ENCODE assay signal across 1 cellular context in genomic region chr4:7254736-7255487, GRCh38.
TF ChIP-seq lines count a peak whose summit lies in the region.

No MANE protein-coding gene starts in this region.

TF ChIP-seq in HepG2, 621 proteins besides CTCF, POLR2A, EP300 and RAD21 (continued from another document):
- TF ChIP-seq ATF3 (CRISPR knock-in tag; IDR thresholded peaks at IDR 0.05) (no peak), EHMT2 (IDR thresholded peaks at IDR 0.05; ENCODE audit: borderline replicate concordance, low read depth, low read length) (no peak), PHF5A (CRISPR knock-in tag; IDR thresholded peaks at IDR 0.05; ENCODE audit: low read depth, unreplicated experiment) (no peak), TRAFD1 (CRISPR knock-in tag; IDR thresholded peaks at IDR 0.05; ENCODE audit: borderline replicate concordance) (no peak), RAD51 (IDR thresholded peaks at IDR 0.05; ENCODE audit: borderline replicate concordance) (no peak), MTA1 (CRISPR knock-in tag; IDR thresholded peaks at IDR 0.05; ENCODE audit: borderline replicate concordance) (no peak), ZNF251 (CRISPR knock-in tag; IDR thresholded peaks at IDR 0.05) (no peak), ZNF549 (CRISPR knock-in tag; IDR thresholded peaks at IDR 0.05) (no peak), ZEB1 (IDR thresholded peaks at IDR 0.05; ENCODE audit: insufficient replicate concordance, low read depth) (no peak), ATF1 (CRISPR knock-in tag; IDR thresholded peaks at IDR 0.05) (no peak), ZNF660 (CRISPR knock-in tag; IDR thresholded peaks at IDR 0.05; ENCODE audit: borderline replicate concordance, low read depth) (no peak)
